Comparison of ENCODE assay signal across 9 cellular contexts in the genomic region with DNA sequence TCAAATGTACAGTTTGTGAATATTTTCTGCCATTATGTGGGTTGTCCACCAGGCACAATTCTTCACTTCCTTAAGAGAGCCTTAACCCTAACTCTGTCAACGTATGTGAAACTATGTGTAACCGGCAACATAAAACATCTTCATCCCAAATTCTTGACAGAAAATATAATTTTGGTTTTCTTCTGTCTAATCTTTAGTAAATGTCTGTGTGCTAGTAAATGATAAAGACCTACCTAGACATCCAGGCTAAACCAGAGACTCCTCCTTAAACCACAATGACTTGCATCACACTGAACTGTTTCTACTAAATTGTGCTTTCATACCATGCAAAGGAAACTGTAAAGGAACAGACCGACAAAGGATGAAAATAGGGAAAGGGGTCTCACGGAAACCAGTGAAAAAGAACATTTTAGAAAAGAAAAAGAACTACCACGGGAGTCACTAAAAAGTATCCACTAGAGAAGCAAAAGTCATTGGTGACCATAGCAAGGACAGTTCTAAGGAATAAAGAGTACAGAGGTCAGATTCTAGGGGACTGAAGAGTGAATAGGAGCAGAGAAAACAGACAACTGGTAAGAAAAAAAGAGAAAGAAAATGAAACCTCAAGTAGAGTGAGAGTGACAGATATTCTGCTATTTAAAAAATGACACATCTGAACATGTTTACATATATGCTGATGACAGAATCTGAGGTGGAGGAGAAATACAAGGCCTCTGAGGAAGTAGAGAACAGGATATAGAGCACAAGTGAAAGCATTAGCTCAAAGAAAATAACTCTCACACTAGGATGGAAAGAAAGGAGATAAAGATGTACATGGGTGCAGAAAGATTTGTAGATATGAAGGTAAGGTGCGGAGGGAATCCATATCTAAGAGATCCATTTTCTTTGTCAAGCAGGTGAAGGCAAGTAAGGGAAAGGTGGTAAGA. TPM values are rescaled to one million over a fixed set of nuclear protein-coding genes. Genes with fewer than 3 reads are reported as not detected.
DNase-seq lines count a peak whose midpoint lies in the region; ATAC-seq and TF ChIP-seq lines count a peak whose summit lies in the region.
"Had no signal": no experiment of that assay in that cellular context is flagged by ENCODE, and none has a peak within 500 bp of the region (broad histone marks: within the 10 kb centered on the region; RNA-seq: fewer than 3 reads in every experiment).

No MANE protein-coding gene starts in this region.

- ATAC-seq in GM18508 (IDR thresholded peaks at IDR 0.05; ENCODE audit: insufficient read depth, unreplicated experiment): peak; percentile 63
- peak; percentile 77 for ATAC-seq in HG02852 (IDR thresholded peaks at IDR 0.05; ENCODE audit: unreplicated experiment)
- no peak for ATAC-seq in Panc1
- peak; percentile 54 for ATAC-seq in memory B cell (ENCODE audit: low read depth)
- no peak for ATAC-seq in right cardiac atrium
- ATAC-seq in HG03025 (IDR thresholded peaks at IDR 0.05; ENCODE audit: low FRiP score, unreplicated experiment): no peak

- H3K4me3 ChIP-seq in Panc1 (ENCODE audit: low read depth in 2 of 2, low read length in 2 of 2) (no peak overlapping the region), right cardiac atrium (ENCODE audit: low read length) (no peak overlapping the region)
- H3K4me3 ChIP-seq: heart left ventricle had no signal

- H3K4me1 Mint-ChIP-seq in memory B cell (peaks cover 18% of the 10 kb centered on the region), glutamatergic neuron (ENCODE audit: low read depth, unreplicated experiment) (no peaks in the 10 kb centered on the region)

- H3K36me3 ChIP-seq in Panc1 (ENCODE audit: control insufficient read depth, insufficient read depth, low read length): peaks cover 8% of the 10 kb centered on the region; the same call in 1 of the 2 replicates

- H3K27me3 Mint-ChIP-seq in memory B cell (no peaks in the 10 kb centered on the region), glutamatergic neuron (ENCODE audit: unreplicated experiment) (no peaks in the 10 kb centered on the region)

- in situ Hi-C loops in Panc1 (cut with HindIII; ENCODE audit: low pct_unique_long_range_greater_than_20kb, low sequenced_read_pairs): no loop called here

- H3K27ac Mint-ChIP-seq in memory B cell (peak overlapping the region; percentile 21), glutamatergic neuron (ENCODE audit: unreplicated experiment) (no peak overlapping the region)

- BruUV-seq in Panc1 (replicated peaks; lab: Mats Ljungman, UMichigan): no TSS peak

- H3K36me3 Mint-ChIP-seq in memory B cell (peaks cover 29% of the 10 kb centered on the region), glutamatergic neuron (ENCODE audit: unreplicated experiment) (no peaks in the 10 kb centered on the region)

- H3K9me3 Mint-ChIP-seq in memory B cell: no peaks in the 10 kb centered on the region
- H3K9me3 Mint-ChIP-seq in glutamatergic neuron (ENCODE audit: unreplicated experiment): peaks cover 2% of the 10 kb centered on the region

- H3K4me3 Mint-ChIP-seq in memory B cell (no peak overlapping the region), glutamatergic neuron (ENCODE audit: unreplicated experiment) (no peak overlapping the region)

- WGBS in right cardiac atrium: 87% methylated on average over 6 of the region's 6 CpGs

- H3K27me3 ChIP-seq in Panc1 (ENCODE audit: control insufficient read depth, insufficient read depth, low read length): no peaks in the 10 kb centered on the region
- H3K27me3 ChIP-seq in right cardiac atrium (ENCODE audit: control insufficient read depth, insufficient read depth): no peaks in the 10 kb centered on the region
- H3K27me3 ChIP-seq: heart left ventricle had no signal

- peak; percentile 47 for DNase-seq in Panc1 (ENCODE audit: low read depth, low spot score)
- no peak for DNase-seq in memory B cell (ENCODE audit: low spot score in 2 of 2)
- DNase-seq in right cardiac atrium: no peak
- no peak for DNase-seq in glutamatergic neuron
- DNase-seq in substantia nigra (lab: John Stamatoyannopoulos, UW): no peak
- DNase-seq: heart left ventricle had no signal

- CTCF ChIA-PET in Panc1 (lab: Charles Lee): no interaction called here

- H3K27ac ChIP-seq in Panc1 (ENCODE audit: low read length) (no peak overlapping the region), right cardiac atrium (ENCODE audit: low read length) (no peak overlapping the region), substantia nigra (ENCODE audit: low read depth, low read length, poor library complexity, severe bottlenecking) (no peak overlapping the region)

- no peaks in the 10 kb centered on the region for H3K9me3 ChIP-seq in Panc1 (ENCODE audit: control insufficient read depth, insufficient read depth, low read depth, low read length)
- H3K9me3 ChIP-seq in right cardiac atrium (ENCODE audit: control insufficient read depth, low read length): no peaks in the 10 kb centered on the region
- H3K9me3 ChIP-seq: heart left ventricle had no signal

- intact Hi-C loops in Panc1 (cut with micrococcal nuclease; ENCODE audit: unreplicated experiment) (no loop called here), right cardiac atrium (cut with DNase I) (no loop called here)

- TF ChIP-seq CTCF in Panc1 (IDR thresholded peaks at IDR 0.05) (no peak), glutamatergic neuron (IDR thresholded peaks at IDR 0.05; ENCODE audit: partially characterized antibody, unreplicated experiment) (no peak)

- H3K4me1 ChIP-seq in Panc1 (ENCODE audit: control insufficient read depth, insufficient read depth, low read length) (no peaks in the 10 kb centered on the region), right cardiac atrium (ENCODE audit: control insufficient read depth, insufficient read depth, low read length) (peaks cover 1% of the 10 kb centered on the region)

- POLR2A ChIA-PET in Panc1 (lab: Charles Lee): no interaction called here

RNA-seq across cellular contexts. Expression of gene FNIP1, which starts 49.4 kb away (rescaled TPM):
- 48.3 TPM for total RNA-seq in Panc1 (2021; ENCODE audit: unreplicated experiment)
- 9.4 TPM for polyA plus RNA-seq in Panc1 (2012; ENCODE audit: insufficient read length)
- 10 to 100 TPM; 26.8 to 35.8 (median 31.2) TPM for total RNA-seq in right cardiac atrium
- polyA plus RNA-seq in right cardiac atrium: 5.8 TPM
- total RNA-seq in glutamatergic neuron (ENCODE audit: unreplicated experiment): 23.2 TPM

Comparison
In these comparisons a context has a peak if more than half of its experiments do, and no peak if none do; other contexts are left out.
1. ATAC-seq: peak in GM18508 (single experiment), HG02852 (single experiment) and memory B cell (single experiment); none in Panc1 (single experiment), right cardiac atrium (0 of 2) and HG03025 (single experiment).